9 cellular contexts compared by ENCODE assay signal in the genomic region with DNA sequence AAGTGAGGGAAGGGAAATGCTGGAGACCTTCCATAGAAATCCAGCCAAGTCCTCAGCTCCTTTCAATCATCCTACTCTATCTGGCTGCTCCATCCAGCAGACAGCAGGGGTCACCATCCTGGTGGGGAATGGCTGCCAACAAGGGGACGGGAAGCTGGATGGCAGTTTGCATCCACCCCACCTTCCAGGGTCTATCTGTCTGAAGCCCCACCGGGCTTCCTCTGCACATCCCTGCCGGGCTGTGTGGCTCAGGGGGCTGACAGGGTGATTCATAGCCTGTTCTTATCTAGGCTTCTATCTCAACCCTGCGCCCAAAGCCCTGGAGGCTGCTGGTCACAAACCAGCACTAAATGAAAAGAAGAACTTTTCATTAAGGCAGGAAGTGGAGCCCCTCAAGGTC. TPM values are rescaled to one million over a fixed set of nuclear protein-coding genes. Genes with fewer than 3 reads are reported as not detected.
DNase-seq lines count a peak whose midpoint lies in the region; ATAC-seq and TF ChIP-seq lines count a peak whose summit lies in the region.
"Had no signal": no experiment of that assay in that cellular context is flagged by ENCODE, and none has a peak within 500 bp of the region (broad histone marks: within the 10 kb centered on the region; RNA-seq: fewer than 3 reads in every experiment).

No MANE protein-coding gene starts in this region.

- 0 out of 2 replicates have a peak, but pooled peaks cover 3% of the 10 kb centered on the region for H3K4me1 ChIP-seq in BE2C

- peak overlapping the region; percentile 88 for H3K4me3 Mint-ChIP-seq in activated naive CD8-positive, alpha-beta T cell treated with anti-CD3 and anti-CD28 coated beads, Interleukin-2, amount 10 ng/mL, durations not matched to agents 7 days and 5 days

- H3K36me3 Mint-ChIP-seq in activated naive CD8-positive, alpha-beta T cell treated with anti-CD3 and anti-CD28 coated beads, Interleukin-2, amount 10 ng/mL, durations not matched to agents 7 days and 5 days, result peaks cover 3% of the 10 kb centered on the region

- ATAC-seq in activated naive CD8-positive, alpha-beta T cell treated with anti-CD3 and anti-CD28 coated beads, Interleukin-2, amount 10 ng/mL, durations not matched to agents 7 days and 5 days (ENCODE audit: low read depth), result peak; percentile 39
- ATAC-seq in stimulated activated naive CD8-positive, alpha-beta T cell treated with anti-CD3 and anti-CD28 coated beads, Interleukin-15, Interleukin-2, amounts not matched to agents 100 U/mL and 50 U/mL, for 24 hours, result peak; percentile 48
- ATAC-seq in HG03342 (IDR thresholded peaks at IDR 0.05; ENCODE audit: unreplicated experiment), result no peak

- no peaks in the 10 kb centered on the region for H3K9me3 Mint-ChIP-seq in activated naive CD8-positive, alpha-beta T cell treated with anti-CD3 and anti-CD28 coated beads, Interleukin-2, amount 10 ng/mL, durations not matched to agents 7 days and 5 days

- H3K9me3 ChIP-seq in BE2C, result no peaks in the 10 kb centered on the region

- H3K4me3 ChIP-seq in BE2C (ENCODE audit: low read depth, low read length), result no peak overlapping the region

- DNase-seq in BE2C (peak; percentile 47), HuH-7 (ENCODE audit: low spot score) (peak; percentile 54), iPS-NIHi7 (ENCODE audit: extremely low spot score) (peak; percentile 59), GM19238 (ENCODE audit: insufficient read length, low spot score) (no peak), MV-4-11 (lab: John Stamatoyannopoulos, UW) (no peak)
- DNase-seq in activated naive CD8-positive, alpha-beta T cell treated with anti-CD3 and anti-CD28 coated beads, Interleukin-2, amount 10 ng/mL, durations not matched to agents 7 days and 5 days, result peak; percentile 39
- DNase-seq in stimulated activated naive CD8-positive, alpha-beta T cell treated with anti-CD3 and anti-CD28 coated beads, Interleukin-15, Interleukin-2, amounts not matched to agents 100 U/mL and 50 U/mL, for 24 hours, result peak; percentile 28

- H3K4me1 Mint-ChIP-seq in activated naive CD8-positive, alpha-beta T cell treated with anti-CD3 and anti-CD28 coated beads, Interleukin-2, amount 10 ng/mL, durations not matched to agents 7 days and 5 days, result peaks cover 24% of the 10 kb centered on the region

- peaks cover 20% of the 10 kb centered on the region for H3K27me3 Mint-ChIP-seq in activated naive CD8-positive, alpha-beta T cell treated with anti-CD3 and anti-CD28 coated beads, Interleukin-2, amount 10 ng/mL, durations not matched to agents 7 days and 5 days

- no peaks in the 10 kb centered on the region for H3K36me3 ChIP-seq in BE2C

- POLR2A ChIA-PET in activated naive CD8-positive, alpha-beta T cell treated with anti-CD3 and anti-CD28 coated beads, Interleukin-2, amount 10 ng/mL, durations not matched to agents 7 days and 5 days (lab: Charles Lee), result interaction anchor here (0.8 to 2.0 kb wide), 10 partner anchors 12 to 181 kb away, joined by 3 to 7 read pairs (median 4); a partner anchor contains a TSS

- TF ChIP-seq CTCF in BE2C (IDR thresholded peaks at IDR 0.05; ENCODE audit: low read depth, low read length), result peak; percentile 54

- peaks cover 18% of the 10 kb centered on the region for H3K27me3 ChIP-seq in BE2C

- peak overlapping the region; percentile 57 for H3K27ac Mint-ChIP-seq in activated naive CD8-positive, alpha-beta T cell treated with anti-CD3 and anti-CD28 coated beads, Interleukin-2, amount 10 ng/mL, durations not matched to agents 7 days and 5 days

RNA-seq across cellular contexts. Expression of a gene that starts 1.1 kb away (rescaled TPM):
- 0.94 TPM for polyA plus RNA-seq in BE2C (2012; ENCODE audit: insufficient read depth, insufficient read length, low read depth)
- 10 to 100 TPM; 28.7 to 39.3 TPM for total RNA-seq in activated naive CD8-positive, alpha-beta T cell treated with anti-CD3 and anti-CD28 coated beads, Interleukin-2, amount 10 ng/mL, durations not matched to agents 7 days and 5 days

RNA-seq across cellular contexts. Expression of a gene that starts 45.3 kb away (rescaled TPM):
- polyA plus RNA-seq in BE2C (2012; ENCODE audit: insufficient read depth, insufficient read length, low read depth), result not detected
- not detected for total RNA-seq in activated naive CD8-positive, alpha-beta T cell treated with anti-CD3 and anti-CD28 coated beads, Interleukin-2, amount 10 ng/mL, durations not matched to agents 7 days and 5 days
- total RNA-seq: subcutaneous adipose tissue had no signal

Comparison
In these comparisons a context has a peak if more than half of its experiments do, and no peak if none do; other contexts are left out.
1. DNase-seq: peak in BE2C (single experiment), HuH-7 (single experiment), activated naive CD8-positive, alpha-beta T cell treated with anti-CD3 and anti-CD28 coated beads, Interleukin-2, amount 10 ng/mL, durations not matched to agents 7 days and 5 days (single experiment), iPS-NIHi7 (single experiment) and stimulated activated naive CD8-positive, alpha-beta T cell treated with anti-CD3 and anti-CD28 coated beads, Interleukin-15, Interleukin-2, amounts not matched to agents 100 U/mL and 50 U/mL, for 24 hours (single experiment); none in GM19238 (single experiment) and MV-4-11 (single experiment).